ENCODE assay signal across 8 cellular contexts in genomic region chrX:11908371-11908770, GRCh38.
DNase-seq lines count a peak whose midpoint lies in the region; ATAC-seq, FAIRE-seq and TF ChIP-seq lines count a peak whose summit lies in the region.

No MANE protein-coding gene starts in this region.

- H3K4me1 ChIP-seq in OCI-LY7 (ENCODE audit: insufficient read depth, low read length, poor library complexity, severe bottlenecking) (no peaks in the 10 kb centered on the region), endothelial cell of umbilical vein (ENCODE audit: control insufficient read depth, extremely low read depth, insufficient read depth, low read length) (no peaks in the 10 kb centered on the region), lower lobe of right lung (no peaks in the 10 kb centered on the region)

- H3K9me2 ChIP-seq in OCI-LY7 (ENCODE audit: insufficient read depth, low read length): no peaks in the 10 kb centered on the region

- no peaks in the 10 kb centered on the region for H3K79me2 ChIP-seq in OCI-LY7 (ENCODE audit: insufficient read depth, low read depth, low read length)
- H3K79me2 ChIP-seq in endothelial cell of umbilical vein (ENCODE audit: control insufficient read depth, insufficient read depth, low read length): no peaks in the 10 kb centered on the region

- H3K9me1 ChIP-seq in endothelial cell of umbilical vein (replicated peaks; ENCODE audit: control insufficient read depth, extremely low read depth, insufficient read depth, low read length): no peaks in the 10 kb centered on the region

- no peak for TF ChIP-seq POLR2A in endothelial cell of umbilical vein (IDR thresholded peaks at IDR 0.05; ENCODE audit: low read depth, low read length)

- H3K4me1 Mint-ChIP-seq in natural killer cell treated with Interleukin-12 subunit alpha and Interleukin-12 subunit beta and Interleukin-15 and Interleukin-18, amount 100 ng/mL, for 72 hours (ENCODE audit: low read depth in 2 of 2): no peaks in the 10 kb centered on the region

- H3K36me3 ChIP-seq in OCI-LY7 (ENCODE audit: insufficient read depth, low read length): no peaks in the 10 kb centered on the region
- H3K36me3 ChIP-seq in endothelial cell of umbilical vein (ENCODE audit: control insufficient read depth in 2 of 2, extremely low read depth in 1 of 2, insufficient read depth in 2 of 2, low read length in 2 of 2): no peaks in the 10 kb centered on the region
- H3K36me3 ChIP-seq in lower lobe of right lung: no peaks in the 10 kb centered on the region

- H3K9me3 ChIP-seq in OCI-LY7 (ENCODE audit: low read length) (no peaks in the 10 kb centered on the region), endothelial cell of umbilical vein (replicated peaks; ENCODE audit: control insufficient read depth, insufficient read depth, low read length) (no peaks in the 10 kb centered on the region), lower lobe of right lung (no peaks in the 10 kb centered on the region)

- TF ChIP-seq CTCF in AG10803 (conservative IDR thresholded peaks at IDR 0.05; ENCODE audit: low read length) (peak; percentile 47), OCI-LY7 (conservative IDR thresholded peaks at IDR 0.05; ENCODE audit: low read length) (peak; percentile 67), endothelial cell of umbilical vein (IDR thresholded peaks at IDR 0.05; ENCODE audit: extremely low read depth in 1 of 2, insufficient read depth in 1 of 2, low read depth in 1 of 2, low read length in 2 of 2) (peak; percentile 18 to 30), lower lobe of right lung (IDR thresholded peaks at IDR 0.05) (no peak)

- ATAC-seq in GM18498 (IDR thresholded peaks at IDR 0.05; ENCODE audit: unreplicated experiment) (peak; percentile 75), HG03025 (IDR thresholded peaks at IDR 0.05; ENCODE audit: low FRiP score, unreplicated experiment) (peak; percentile 71), HG03139 (IDR thresholded peaks at IDR 0.05; ENCODE audit: unreplicated experiment) (no peak), lower lobe of right lung (no peak)
- no peak for ATAC-seq in natural killer cell treated with Interleukin-12 subunit alpha and Interleukin-12 subunit beta and Interleukin-15 and Interleukin-18, amount 100 ng/mL, for 72 hours

- H3K4me2 ChIP-seq in OCI-LY7 (ENCODE audit: low read length) (no peak overlapping the region), endothelial cell of umbilical vein (ENCODE audit: insufficient read depth, low read length) (no peak overlapping the region)

- dilution Hi-C loops in endothelial cell of umbilical vein (cut with MboI; ENCODE audit: extremely low pct_ligation_motif_present, low sequenced_read_pairs): no loop called here

- H3K4me3 ChIP-seq in AG10803 (ENCODE audit: low read length) (no peak overlapping the region), OCI-LY7 (ENCODE audit: low read depth, low read length, poor library complexity, severe bottlenecking) (no peak overlapping the region), endothelial cell of umbilical vein (replicated peaks in 1 of 3; ENCODE audit: insufficient read depth in 1 of 3, low read depth in 1 of 3, low read length in 3 of 3) (no peak overlapping the region), lower lobe of right lung (no peak overlapping the region)

- CTCF ChIA-PET in OCI-LY7 (lab: Charles Lee; ENCODE audit: unreplicated experiment): no interaction called here
- CTCF ChIA-PET in endothelial cell of umbilical vein (lab: Charles Lee): interaction anchor here (0.9 to 3.0 kb wide), 2 partner anchors 117 to 121 kb away, joined by 3 to 23 read pairs; no protein-coding TSS in a partner anchor

- intact Hi-C loops in OCI-LY7 (cut with micrococcal nuclease; ENCODE audit: unreplicated experiment) (loop anchor here (2.0 to 10.0 kb wide), 2 partner anchors 122 to 374 kb away; no protein-coding TSS in a partner anchor), endothelial cell of umbilical vein (cut with micrococcal nuclease) (loop anchor here (1.0 to 5.0 kb wide), 2 partner anchors 121 to 376 kb away; no protein-coding TSS in a partner anchor), lower lobe of right lung (cut with DNase I) (no loop called here)

- POLR2A ChIA-PET in OCI-LY7 (lab: Charles Lee): no interaction called here
- POLR2A ChIA-PET in endothelial cell of umbilical vein (lab: Charles Lee): no interaction called here

- H3K27ac ChIP-seq in OCI-LY7 (ENCODE audit: low read depth, low read length, poor library complexity, severe bottlenecking) (no peak overlapping the region), endothelial cell of umbilical vein (ENCODE audit: insufficient read depth, low read depth, low read length) (no peak overlapping the region), lower lobe of right lung (no peak overlapping the region)

- H3K9ac ChIP-seq in endothelial cell of umbilical vein (replicated peaks; ENCODE audit: extremely low read depth, insufficient read depth, low read length): no peak overlapping the region

- H3K36me3 Mint-ChIP-seq in natural killer cell treated with Interleukin-12 subunit alpha and Interleukin-12 subunit beta and Interleukin-15 and Interleukin-18, amount 100 ng/mL, for 72 hours: no peaks in the 10 kb centered on the region

- BruUV-seq in OCI-LY7 (replicated peaks; lab: Mats Ljungman, UMichigan): no TSS peak
- BruUV-seq in endothelial cell of umbilical vein (replicated peaks; lab: Mats Ljungman, UMichigan): no TSS peak

- FAIRE-seq in endothelial cell of umbilical vein (lab: Jason Lieb, UNC): peak; percentile 82

- H2AFZ ChIP-seq in OCI-LY7 (ENCODE audit: low read length): no peak overlapping the region
- H2AFZ ChIP-seq in endothelial cell of umbilical vein (ENCODE audit: low read depth, low read length): no peak overlapping the region

- H3K27me3 Mint-ChIP-seq in natural killer cell treated with Interleukin-12 subunit alpha and Interleukin-12 subunit beta and Interleukin-15 and Interleukin-18, amount 100 ng/mL, for 72 hours: no peaks in the 10 kb centered on the region

- no peak for DNase-seq in AG10803 (ENCODE audit: low read depth)
- peak; percentile 17 for DNase-seq in OCI-LY7 (ENCODE audit: low spot score)
- peak; percentile 32 for DNase-seq in endothelial cell of umbilical vein (ENCODE audit: low read depth, low spot score)
- DNase-seq in natural killer cell treated with Interleukin-12 subunit alpha and Interleukin-12 subunit beta and Interleukin-15 and Interleukin-18, amount 100 ng/mL, for 72 hours (ENCODE audit: low spot score): no peak
- DNase-seq in lower lobe of right lung: no peak

- H3K27ac Mint-ChIP-seq in natural killer cell treated with Interleukin-12 subunit alpha and Interleukin-12 subunit beta and Interleukin-15 and Interleukin-18, amount 100 ng/mL, for 72 hours: no peak overlapping the region

- peaks cover 5% of the 10 kb centered on the region for H3K9me3 Mint-ChIP-seq in natural killer cell treated with Interleukin-12 subunit alpha and Interleukin-12 subunit beta and Interleukin-15 and Interleukin-18, amount 100 ng/mL, for 72 hours

- H4K20me1 ChIP-seq in OCI-LY7 (ENCODE audit: insufficient read depth, low read length): no peaks in the 10 kb centered on the region
- no peaks in the 10 kb centered on the region for H4K20me1 ChIP-seq in endothelial cell of umbilical vein (replicated peaks; ENCODE audit: control insufficient read depth, extremely low read depth, insufficient read depth, low read length)

- H3K27me3 ChIP-seq in endothelial cell of umbilical vein (ENCODE audit: control insufficient read depth in 2 of 2, insufficient read depth in 2 of 2, low read length in 2 of 2): no peaks in the 10 kb centered on the region
- no peaks in the 10 kb centered on the region for H3K27me3 ChIP-seq in lower lobe of right lung (ENCODE audit: low read depth)

- H3K4me3 Mint-ChIP-seq in natural killer cell treated with Interleukin-12 subunit alpha and Interleukin-12 subunit beta and Interleukin-15 and Interleukin-18, amount 100 ng/mL, for 72 hours: no peak overlapping the region

TF ChIP-seq in endothelial cell of umbilical vein, 7 proteins besides CTCF, POLR2A, EP300 and RAD21:
- no peak for TF ChIP-seq MAX (IDR thresholded peaks at IDR 0.05; ENCODE audit: insufficient read depth, insufficient read length)
- no peak for TF ChIP-seq FOS (IDR thresholded peaks at IDR 0.05; ENCODE audit: borderline replicate concordance, insufficient read depth, low read length)
- TF ChIP-seq GATA2 (IDR thresholded peaks at IDR 0.05; ENCODE audit: insufficient read depth, insufficient read length, low read depth, low read length): no peak
- TF ChIP-seq MYC (IDR thresholded peaks at IDR 0.05; ENCODE audit: low read depth, low read length): no peak
- TF ChIP-seq EZH2 (IDR thresholded peaks at IDR 0.05; ENCODE audit: borderline replicate concordance, low read depth, low read length, severe bottlenecking): no peak
- no peak for TF ChIP-seq JUN (IDR thresholded peaks at IDR 0.05; ENCODE audit: borderline replicate concordance, insufficient read depth, insufficient read length, low read depth)
- no peak for TF ChIP-seq POLR2AphosphoS5 (IDR thresholded peaks at IDR 0.05; ENCODE audit: insufficient read depth, low read depth, low read length)

Comparison
In these comparisons a context has a peak if more than half of its experiments do, and no peak if none do; other contexts are left out.
1. DNase-seq: peak in OCI-LY7 (single experiment) and endothelial cell of umbilical vein (single experiment); none in AG10803 (single experiment), natural killer cell treated with Interleukin-12 subunit alpha and Interleukin-12 subunit beta and Interleukin-15 and Interleukin-18, amount 100 ng/mL, for 72 hours (single experiment) and lower lobe of right lung (single experiment).
2. ATAC-seq: peak in GM18498 (single experiment) and HG03025 (single experiment); none in natural killer cell treated with Interleukin-12 subunit alpha and Interleukin-12 subunit beta and Interleukin-15 and Interleukin-18, amount 100 ng/mL, for 72 hours (0 of 2), HG03139 (single experiment) and lower lobe of right lung (0 of 2).